In genomic region chr6:85593438-85594196, GRCh38 we compare ENCODE assay signal across 1 cellular context.
TF ChIP-seq lines count a peak whose summit lies in the region.

TSS of gene SNX14 (minus strand) at chr6:85593858. CDS start at chr6:85593718, 140 bp downstream.

TF ChIP-seq in H1, 55 proteins besides CTCF, POLR2A, EP300 and RAD21:
- TF ChIP-seq TAF7 (optimal IDR thresholded peaks at IDR 0.05; ENCODE audit: borderline replicate concordance, low read depth, low read length) (no peak), KDM5A (IDR thresholded peaks at IDR 0.05; ENCODE audit: low read length) (no peak), ATF2 (IDR thresholded peaks at IDR 0.05; ENCODE audit: low read length) (no peak), HDAC6 (IDR thresholded peaks at IDR 0.05; ENCODE audit: low read depth, low read length) (no peak), GABPA (IDR thresholded peaks at IDR 0.05; ENCODE audit: borderline replicate concordance, insufficient read depth, low read length) (0 out of 2 replicates have a peak, but pooled peaks have one; percentile 45), RXRA (IDR thresholded peaks at IDR 0.05; ENCODE audit: insufficient read depth, low read depth, low read length) (no peak), USF2 (IDR thresholded peaks at IDR 0.05; ENCODE audit: low read length) (no peak), SP2 (IDR thresholded peaks at IDR 0.05; ENCODE audit: low read length) (no peak), TAF1 (IDR thresholded peaks at IDR 0.05; ENCODE audit: low read depth, low read length) (peak; percentile 37; the same call in 1 of the 2 replicates), CREB1 (IDR thresholded peaks at IDR 0.05) (peak; percentile 56; the same call in 1 of the 2 replicates), JUN (IDR thresholded peaks at IDR 0.05; ENCODE audit: low read depth, low read length) (no peak), RBBP5 (IDR thresholded peaks at IDR 0.05; ENCODE audit: borderline replicate concordance, low read depth, low read length) (peak; percentile 92), SIN3A (conservative IDR thresholded peaks at IDR 0.05 in 1 of 2, IDR thresholded peaks at IDR 0.05 in 1 of 2; ENCODE audit: low read depth in 1 of 2, low read length in 2 of 2) (no peak; a peak in 1 of 4 replicates), CHD1 (IDR thresholded peaks at IDR 0.05; ENCODE audit: low read depth, low read length) (no peak), YY1 (IDR thresholded peaks at IDR 0.05; ENCODE audit: low read depth, low read length) (no peak), BRCA1 (IDR thresholded peaks at IDR 0.05; ENCODE audit: low read depth, low read length) (no peak), ASH2L (IDR thresholded peaks at IDR 0.05; ENCODE audit: low read length) (peak; percentile 99), E2F6 (IDR thresholded peaks at IDR 0.05) (peak; percentile 13; the same call in 1 of the 2 replicates), POLR2AphosphoS5 (IDR thresholded peaks at IDR 0.05; ENCODE audit: low read depth, low read length) (no peak; the same call in 1 of the 2 replicates), POU5F1 (IDR thresholded peaks at IDR 0.05; ENCODE audit: low read depth, low read length) (no peak), JUND (IDR thresholded peaks at IDR 0.05; ENCODE audit: low read length) (0 out of 2 replicates have a peak, but pooled peaks have one; percentile 3), TCF12 (IDR thresholded peaks at IDR 0.05; ENCODE audit: low read depth, low read length) (no peak), NANOG (IDR thresholded peaks at IDR 0.05; ENCODE audit: insufficient read depth, low read depth, low read length, poor library complexity, severe bottlenecking) (no peak), CTBP2 (IDR thresholded peaks at IDR 0.05; ENCODE audit: borderline replicate concordance, insufficient read depth, insufficient read length, low read length) (no peak), MAFK (IDR thresholded peaks at IDR 0.05; ENCODE audit: low read depth, low read length) (no peak), PHF8 (conservative IDR thresholded peaks at IDR 0.05; ENCODE audit: low read depth, low read length) (peak; percentile 71), ATF3 (IDR thresholded peaks at IDR 0.05; ENCODE audit: insufficient read depth, low read depth, low read length) (no peak), SIX5 (IDR thresholded peaks at IDR 0.05; ENCODE audit: low read depth, low read length) (peak; percentile 45; the same call in 1 of the 2 replicates), ZNF274 (IDR thresholded peaks at IDR 0.05; ENCODE audit: borderline replicate concordance, extremely low read depth, low read length) (no peak), SRF (IDR thresholded peaks at IDR 0.05; ENCODE audit: low read depth, low read length) (no peak), SUZ12 (IDR thresholded peaks at IDR 0.05; ENCODE audit: low read length) (peak; percentile 42; the same call in 1 of the 2 replicates), KDM1A (IDR thresholded peaks at IDR 0.05; ENCODE audit: borderline replicate concordance, low read length) (no peak), BCL11A (IDR thresholded peaks at IDR 0.05; ENCODE audit: low read depth in 2 of 2, low read length in 2 of 2) (no peak), CBX5 (IDR thresholded peaks at IDR 0.05; ENCODE audit: low read depth, low read length) (no peak), HDAC2 (IDR thresholded peaks at IDR 0.05; ENCODE audit: borderline replicate concordance in 1 of 2, low read depth in 2 of 2, low read length in 2 of 2) (peak in 1 of 2 experiments; percentile 85; a peak in 1 of 4 replicates), TEAD4 (IDR thresholded peaks at IDR 0.05; ENCODE audit: low read depth, low read length) (no peak), EGR1 (IDR thresholded peaks at IDR 0.05; ENCODE audit: borderline replicate concordance, low read depth, low read length) (no peak), RNF2 (IDR thresholded peaks at IDR 0.05; ENCODE audit: borderline replicate concordance, low read depth, low read length, missing control alignments, poor library complexity, severe bottlenecking) (no peak), TBP (IDR thresholded peaks at IDR 0.05; ENCODE audit: low read depth, low read length) (no peak; the same call in 1 of the 2 replicates), CHD2 (IDR thresholded peaks at IDR 0.05; ENCODE audit: low read length) (no peak), CBX8 (IDR thresholded peaks at IDR 0.05; ENCODE audit: borderline replicate concordance, low read depth, low read length) (no peak), RFX5 (IDR thresholded peaks at IDR 0.05; ENCODE audit: borderline replicate concordance, low read depth, low read length) (no peak), SP1 (IDR thresholded peaks at IDR 0.05; ENCODE audit: low read depth, low read length) (no peak), EZH2 (IDR thresholded peaks at IDR 0.05; ENCODE audit: low read depth, low read length, severe bottlenecking) (no peak), SIRT6 (IDR thresholded peaks at IDR 0.05; ENCODE audit: low read length) (no peak), CEBPB (IDR thresholded peaks at IDR 0.05; ENCODE audit: low read depth, low read length) (no peak), MAX (IDR thresholded peaks at IDR 0.05) (peak; percentile 41), CHD7 (IDR thresholded peaks at IDR 0.05; ENCODE audit: insufficient replicate concordance, low read length) (no peak), SP4 (IDR thresholded peaks at IDR 0.05; ENCODE audit: low read length) (no peak), SAP30 (IDR thresholded peaks at IDR 0.05; ENCODE audit: insufficient read depth, insufficient replicate concordance, low read length) (no peak), BACH1 (IDR thresholded peaks at IDR 0.05; ENCODE audit: low read length) (peak; percentile 54), FOSL1 (IDR thresholded peaks at IDR 0.05; ENCODE audit: insufficient read depth, low read depth, low read length) (no peak), GTF2F1 (IDR thresholded peaks at IDR 0.05; ENCODE audit: borderline replicate concordance, low read depth, low read length) (no peak), KDM4A (IDR thresholded peaks at IDR 0.05; ENCODE audit: low read depth, low read length, severe bottlenecking) (peak; percentile 97), NRF1 (IDR thresholded peaks at IDR 0.05; ENCODE audit: low read depth, low read length) (peak; percentile 34)
TF ChIP-seq in H1: peak in this region for 15.
